ENCODE assay signal across 33 cellular contexts in genomic region chr4:146915132-146915531, GRCh38. TPM values are rescaled to one million over a fixed set of nuclear protein-coding genes. Genes with fewer than 3 reads are reported as not detected.
"Had no signal": no experiment of that assay in that cellular context is flagged by ENCODE, and none has a peak within 500 bp of the region (broad histone marks: within the 10 kb centered on the region; RNA-seq: fewer than 3 reads in every experiment).

No MANE protein-coding gene starts in this region.

- H3K9me3 Mint-ChIP-seq: naive thymus-derived CD4-positive, alpha-beta T cell; natural killer cell; nephron; neural crest cell; stimulated activated memory B cell treated with anti-CD40 and anti-IgM and Interleukin-4, amounts not matched to agents 10 μg/mL and 1 μg/mL and 100 μg/mL, for 72 hours; stimulated activated naive CD8-positive, alpha-beta T cell treated with anti-CD3 and anti-CD28 coated beads, Interleukin-15, amount 100 ng/mL, for 72 hours; type B pancreatic cell had no signal

- DNase-seq: naive thymus-derived CD4-positive, alpha-beta T cell; natural killer cell; occipital lobe; ovary; posterior cingulate gyrus; psoas muscle; right cardiac atrium; spleen; stimulated activated CD4-positive, alpha-beta T cell treated with anti-CD3 and anti-CD28 coated beads, Interleukin-12 subunit alpha, Interleukin-12 subunit beta, amount 100 ng/mL, for 4 hours; stimulated activated CD4-positive, alpha-beta T cell treated with anti-CD3 and anti-CD28 coated beads, Interleukin-1b, Interleukin-23, amount 100 ng/mL, for 48 hours; stimulated activated CD4-positive, alpha-beta T cell treated with anti-CD3 and anti-CD28 coated beads, Interleukin-4, amount 100 ng/mL, for 1 hour; stimulated activated CD4-positive, alpha-beta T cell treated with anti-CD3 and anti-CD28 coated beads, Interleukin-4, amount 100 ng/mL, for 4 hours; stimulated activated CD8-positive, alpha-beta memory T cell treated with anti-CD3 and anti-CD28 coated beads, Interleukin-4, amount 100 ng/mL, for 48 hours; stimulated activated naive CD4-positive, alpha-beta T cell; stimulated activated naive CD8-positive, alpha-beta T cell treated with anti-CD3 and anti-CD28 coated beads, Interleukin-15, amount 100 ng/mL, for 72 hours; stimulated activated naive CD8-positive, alpha-beta T cell treated with anti-CD3 and anti-CD28 coated beads, Interleukin-15, Interleukin-2, amounts not matched to agents 100 U/mL and 50 U/mL, for 24 hours; substantia nigra; testis; tibial artery; transverse colon; upper lobe of right lung; uterus had no signal

- H3K36me3 ChIP-seq: ovary, spleen, suprapubic skin, tibial artery, transverse colon, upper lobe of right lung, uterus had no signal

- H3K27me3 ChIP-seq: ovary, testis, tibial artery, transverse colon had no signal

- H3K9me3 ChIP-seq: ovary, psoas muscle, spleen, suprapubic skin, testis, tibial artery, transverse colon, upper lobe of right lung, uterus had no signal

- H3K4me2 ChIP-seq: smooth muscle cell had no signal

- H3K79me2 ChIP-seq: parathyroid adenoma had no signal

- H3K27ac Mint-ChIP-seq: naive thymus-derived CD4-positive, alpha-beta T cell; natural killer cell; nephron; progenitor cell of endocrine pancreas; stimulated activated memory B cell treated with anti-CD40 and anti-IgM and Interleukin-4, amounts not matched to agents 10 μg/mL and 1 μg/mL and 100 μg/mL, for 72 hours; stimulated activated naive CD8-positive, alpha-beta T cell treated with anti-CD3 and anti-CD28 coated beads, Interleukin-15, amount 100 ng/mL, for 72 hours; type B pancreatic cell had no signal

- H3K27ac ChIP-seq: ovary, parathyroid adenoma, psoas muscle, skin epidermis, spleen, suprapubic skin, testis, tibial artery, transverse colon, upper lobe of right lung, uterus had no signal

- H3K9ac ChIP-seq: parathyroid adenoma had no signal

- ATAC-seq: naive thymus-derived CD4-positive, alpha-beta T cell; natural killer cell; psoas muscle; right cardiac atrium; sciatic nerve; stimulated activated memory B cell treated with anti-CD40 and anti-IgM and Interleukin-4, amounts not matched to agents 10 μg/mL and 1 μg/mL and 100 μg/mL, for 72 hours; stimulated activated naive CD8-positive, alpha-beta T cell treated with anti-CD3 and anti-CD28 coated beads, Interleukin-15, amount 100 ng/mL, for 72 hours; stimulated activated naive CD8-positive, alpha-beta T cell treated with anti-CD3 and anti-CD28 coated beads, Interleukin-15, Interleukin-2, amounts not matched to agents 100 U/mL and 50 U/mL, for 24 hours; upper lobe of right lung had no signal

- H3K4me3 ChIP-seq: ovary, psoas muscle, skin epidermis, smooth muscle cell, spleen, suprapubic skin, testis, tibial artery, transverse colon, upper lobe of right lung, uterus had no signal

- H3K36me3 Mint-ChIP-seq: naive thymus-derived CD4-positive, alpha-beta T cell; natural killer cell; stimulated activated memory B cell treated with anti-CD40 and anti-IgM and Interleukin-4, amounts not matched to agents 10 μg/mL and 1 μg/mL and 100 μg/mL, for 72 hours; type B pancreatic cell had no signal

- H3K4me1 Mint-ChIP-seq: naive thymus-derived CD4-positive, alpha-beta T cell; natural killer cell; nephron; neural crest cell; stimulated activated memory B cell treated with anti-CD40 and anti-IgM and Interleukin-4, amounts not matched to agents 10 μg/mL and 1 μg/mL and 100 μg/mL, for 72 hours; stimulated activated naive CD8-positive, alpha-beta T cell treated with anti-CD3 and anti-CD28 coated beads, Interleukin-15, amount 100 ng/mL, for 72 hours had no signal

- H3K27me3 Mint-ChIP-seq: stimulated activated memory B cell treated with anti-CD40 and anti-IgM and Interleukin-4, amounts not matched to agents 10 μg/mL and 1 μg/mL and 100 μg/mL, for 72 hours had no signal

- H3K4me1 ChIP-seq: parathyroid adenoma, psoas muscle, suprapubic skin, testis, tibial artery, transverse colon, upper lobe of right lung, uterus had no signal

- H3K4me3 Mint-ChIP-seq: naive thymus-derived CD4-positive, alpha-beta T cell; natural killer cell; nephron; neural crest cell; stimulated activated memory B cell treated with anti-CD40 and anti-IgM and Interleukin-4, amounts not matched to agents 10 μg/mL and 1 μg/mL and 100 μg/mL, for 72 hours; stimulated activated naive CD8-positive, alpha-beta T cell treated with anti-CD3 and anti-CD28 coated beads, Interleukin-15, amount 100 ng/mL, for 72 hours; type B pancreatic cell had no signal

- H2AFZ ChIP-seq: parathyroid adenoma had no signal

RNA-seq across cellular contexts. Expression of gene TTC29, which starts 30.5 kb away (rescaled TPM):
- total RNA-seq: naive thymus-derived CD4-positive, alpha-beta T cell; natural killer cell; neural crest cell; psoas muscle; sciatic nerve; spleen; suprapubic skin; transverse colon; upper lobe of right lung had no signal
- polyA plus RNA-seq: naive thymus-derived CD4-positive, alpha-beta T cell; urinary bladder had no signal
